In the genomic region with DNA sequence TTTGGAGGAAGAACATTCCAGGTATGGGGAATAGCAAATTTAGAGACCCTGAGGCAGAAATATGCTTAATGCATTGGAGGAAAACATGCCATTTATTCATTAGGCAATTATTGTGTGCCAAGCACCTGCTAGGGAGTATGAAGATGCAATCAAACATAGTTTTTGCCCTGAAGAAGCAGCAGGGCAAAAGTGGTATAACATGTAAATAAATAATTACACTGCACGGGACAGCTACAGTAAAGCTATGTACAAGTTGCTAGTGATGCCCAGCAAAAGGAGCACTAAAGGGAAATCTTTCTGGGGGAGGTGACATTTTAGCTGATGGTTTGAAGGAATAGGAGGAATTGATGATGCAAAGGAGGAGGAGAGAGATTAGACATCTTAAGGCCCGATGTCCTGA, we compare ENCODE assay signal across 1 cellular context.
TF ChIP-seq lines count a peak whose summit lies in the region.

No MANE protein-coding gene starts in this region.

TF ChIP-seq in SK-N-SH treated with all-trans-retinoic acid at 6 μM for 48 hours, 23 proteins besides CTCF, POLR2A, EP300 and RAD21 (continued from another document):
- TF ChIP-seq, protein P1, sequence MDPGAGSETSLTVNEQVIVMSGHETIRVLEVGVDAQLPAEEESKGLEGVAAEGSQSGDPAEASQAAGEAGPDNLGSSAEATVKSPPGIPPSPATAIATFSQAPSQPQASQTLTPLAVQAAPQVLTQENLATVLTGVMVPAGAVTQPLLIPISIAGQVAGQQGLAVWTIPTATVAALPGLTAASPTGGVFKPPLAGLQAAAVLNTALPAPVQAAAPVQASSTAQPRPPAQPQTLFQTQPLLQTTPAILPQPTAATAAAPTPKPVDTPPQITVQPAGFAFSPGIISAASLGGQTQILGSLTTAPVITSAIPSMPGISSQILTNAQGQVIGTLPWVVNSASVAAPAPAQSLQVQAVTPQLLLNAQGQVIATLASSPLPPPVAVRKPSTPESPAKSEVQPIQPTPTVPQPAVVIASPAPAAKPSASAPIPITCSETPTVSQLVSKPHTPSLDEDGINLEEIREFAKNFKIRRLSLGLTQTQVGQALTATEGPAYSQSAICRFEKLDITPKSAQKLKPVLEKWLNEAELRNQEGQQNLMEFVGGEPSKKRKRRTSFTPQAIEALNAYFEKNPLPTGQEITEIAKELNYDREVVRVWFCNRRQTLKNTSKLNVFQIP (CRISPR knock-in tag; IDR thresholded peaks at IDR 0.05; ENCODE audit: borderline replicate concordance, low read depth), result no peak
- TF ChIP-seq PPARA (CRISPR knock-in tag; IDR thresholded peaks at IDR 0.05; ENCODE audit: borderline replicate concordance), result no peak
- TF ChIP-seq TCF4 (CRISPR knock-in tag; IDR thresholded peaks at IDR 0.05; ENCODE audit: borderline replicate concordance), result no peak
- no peak for TF ChIP-seq SNAI2 (CRISPR knock-in tag; IDR thresholded peaks at IDR 0.05)
- no peak for TF ChIP-seq ZC3H10 (CRISPR knock-in tag; IDR thresholded peaks at IDR 0.05)
- no peak for TF ChIP-seq ZNF565 (CRISPR knock-in tag; conservative IDR thresholded peaks at IDR 0.05; ENCODE audit: low read depth)
- no peak for TF ChIP-seq OSR1 (CRISPR knock-in tag; IDR thresholded peaks at IDR 0.05)
- TF ChIP-seq ESRRG (CRISPR knock-in tag; IDR thresholded peaks at IDR 0.05), result no peak
